ENCODE assay signal across 24 cellular contexts in genomic region chr7:25326466-25327156, GRCh38.
DNase-seq lines count a peak whose midpoint lies in the region; ATAC-seq, FAIRE-seq and TF ChIP-seq lines count a peak whose summit lies in the region.
"Had no signal": no experiment of that assay in that cellular context is flagged by ENCODE, and none has a peak within 500 bp of the region (broad histone marks: within the 10 kb centered on the region; RNA-seq: fewer than 3 reads in every experiment).

No MANE protein-coding gene starts in this region.

- no peak overlapping the region for H3K18ac ChIP-seq in neuronal stem cell (ENCODE audit: low read length)

- TF ChIP-seq CTCF in GM23338 (conservative IDR thresholded peaks at IDR 0.05; ENCODE audit: low read depth in 2 of 2), result no peak
- no peak for TF ChIP-seq CTCF in bronchial epithelial cell (IDR thresholded peaks at IDR 0.05; ENCODE audit: insufficient read depth, low read length, severe bottlenecking)
- TF ChIP-seq CTCF in esophagus muscularis mucosa (IDR thresholded peaks at IDR 0.05), result no peak
- no peak for TF ChIP-seq CTCF in uterus (IDR thresholded peaks at IDR 0.05)

- H4K20me1 ChIP-seq in GM23338 (replicated peaks; ENCODE audit: insufficient read depth), result no peaks in the 10 kb centered on the region
- H4K20me1 ChIP-seq: BLaER1 treated with 17β-estradiol and CSF1 and Interleukin-3, amounts not matched to agents 10 nM and 100 nM had no signal

- H2BK120ac ChIP-seq in neuronal stem cell (ENCODE audit: low read depth, low read length), result no peak overlapping the region

- no peak overlapping the region for H3K9ac ChIP-seq in neuronal stem cell (ENCODE audit: low read depth, low read length, poor library complexity)
- H3K9ac ChIP-seq: BLaER1 treated with 17β-estradiol and CSF1 and Interleukin-3, amounts not matched to agents 10 nM and 100 nM had no signal

- H3K27me3 Mint-ChIP-seq in GM23338 (ENCODE audit: insufficient read depth, low read depth, poor library complexity), result no peaks in the 10 kb centered on the region

- H2BK5ac ChIP-seq in neuronal stem cell (ENCODE audit: low read length), result no peak overlapping the region

- no peaks in the 10 kb centered on the region for H3K36me3 Mint-ChIP-seq in GM23338 (ENCODE audit: low read depth)
- H3K36me3 Mint-ChIP-seq: CD14-positive monocyte; CD8-positive, alpha-beta memory T cell had no signal

- no peaks in the 10 kb centered on the region for H3F3A ChIP-seq in GM23338 (replicated peaks; ENCODE audit: low read depth)

- 90% methylated on average over 19 of the region's 19 CpGs for WGBS in esophagus muscularis mucosa
- WGBS in neuronal stem cell (ENCODE audit: extremely low coverage in 2 of 2, insufficient read length in 2 of 2, insufficient replicate concordance in 1 of 2), 2 donors, result no CpG with 5 or more reads among the region's 19 CpGs

- H3K4me2 ChIP-seq in GM23338 (no peak overlapping the region), neuronal stem cell (ENCODE audit: insufficient read depth, low read length, poor library complexity, severe bottlenecking) (no peak overlapping the region)
- H3K4me2 ChIP-seq: A549; BLaER1 treated with 17β-estradiol and CSF1 and Interleukin-3, amounts not matched to agents 10 nM and 100 nM had no signal

- TF ChIP-seq POLR2A in esophagus muscularis mucosa (IDR thresholded peaks at IDR 0.05; ENCODE audit: low read depth) (no peak), uterus (IDR thresholded peaks at IDR 0.05) (no peak)

- H3K27ac ChIP-seq in GM23338 (ENCODE audit: low read depth) (no peak overlapping the region), esophagus muscularis mucosa (replicated peaks in 1 of 4) (no peak overlapping the region), neuronal stem cell (replicated peaks; ENCODE audit: low read length) (no peak overlapping the region), uterus (no peak overlapping the region)
- H3K27ac ChIP-seq: A549; BLaER1 treated with 17β-estradiol and CSF1 and Interleukin-3, amounts not matched to agents 10 nM and 100 nM had no signal

- H3K4me1 Mint-ChIP-seq in GM23338, result peaks cover 10% of the 10 kb centered on the region
- H3K4me1 Mint-ChIP-seq: CD14-positive monocyte; CD8-positive, alpha-beta memory T cell had no signal

- H3K9me2 ChIP-seq in GM23338 (ENCODE audit: insufficient read depth), result 0 out of 2 replicates have a peak, but pooled peaks cover 9% of the 10 kb centered on the region

- DNase-seq in GM23338 (ENCODE audit: low spot score) (no peak), bronchial epithelial cell (ENCODE audit: low read depth) (no peak), esophagus muscularis mucosa (ENCODE audit: extremely low spot score) (peak; percentile 60), neuronal stem cell (ENCODE audit: low spot score) (no peak), NCI-H1048 (lab: John Stamatoyannopoulos, UW) (no peak), uterus (no peak)
- DNase-seq: 8988T; ACHN; AML-193; BE2C; CD4-positive, alpha-beta T cell; CD8-positive, alpha-beta memory T cell; DMS 273 treated with DMSO at 0.1 percent for 48 hours; DMS79; H7 had no signal

- H3K4me1 ChIP-seq in GM23338 (ENCODE audit: insufficient read depth), result no peaks in the 10 kb centered on the region
- H3K4me1 ChIP-seq in esophagus muscularis mucosa, result no peaks in the 10 kb centered on the region
- peaks cover 0 to 4% of the 10 kb centered on the region in 2 donors for H3K4me1 ChIP-seq in neuronal stem cell (ENCODE audit: control insufficient read depth in 2 of 2, insufficient read depth in 1 of 2, low read depth in 1 of 2, low read length in 2 of 2)
- no peaks in the 10 kb centered on the region for H3K4me1 ChIP-seq in uterus
- H3K4me1 ChIP-seq: A549; BE2C; BLaER1 treated with 17β-estradiol and CSF1 and Interleukin-3, amounts not matched to agents 10 nM and 100 nM had no signal

- H4K8ac ChIP-seq in neuronal stem cell (ENCODE audit: low read depth, low read length), result no peak overlapping the region

- no peaks in the 10 kb centered on the region for H3K27me3 ChIP-seq in GM23338 (ENCODE audit: insufficient read depth)
- peaks cover under 1% of the 10 kb centered on the region for H3K27me3 ChIP-seq in bronchial epithelial cell (ENCODE audit: control insufficient read depth, insufficient read depth, low read length)
- no peaks in the 10 kb centered on the region for H3K27me3 ChIP-seq in esophagus muscularis mucosa
- peaks cover 0 to 5% (median 0%) of the 10 kb centered on the region in 3 experiments for H3K27me3 ChIP-seq in neuronal stem cell (ENCODE audit: control insufficient read depth in 3 of 3, insufficient read depth in 3 of 3, low read depth in 1 of 3, low read length in 3 of 3)
- H3K27me3 ChIP-seq in uterus, result no peaks in the 10 kb centered on the region
- H3K27me3 ChIP-seq: BLaER1 treated with 17β-estradiol and CSF1 and Interleukin-3, amounts not matched to agents 10 nM and 100 nM had no signal

- H3K9me3 Mint-ChIP-seq in GM23338, result no peaks in the 10 kb centered on the region
- H3K9me3 Mint-ChIP-seq: CD4-positive, alpha-beta T cell had no signal

- H3K27ac Mint-ChIP-seq in GM23338, result no peak overlapping the region
- H3K27ac Mint-ChIP-seq: CD14-positive monocyte; CD4-positive, alpha-beta T cell; CD8-positive, alpha-beta memory T cell had no signal

- H3K79me1 ChIP-seq in neuronal stem cell (ENCODE audit: low read depth, low read length), result no peaks in the 10 kb centered on the region

- H3K23ac ChIP-seq in neuronal stem cell (ENCODE audit: low read depth, low read length, poor library complexity), result peak overlapping the region; percentile 25

- H3K79me2 ChIP-seq in GM23338 (replicated peaks; ENCODE audit: insufficient read depth), result no peaks in the 10 kb centered on the region

- no peak overlapping the region for H3K4me3 Mint-ChIP-seq in GM23338
- H3K4me3 Mint-ChIP-seq: CD14-positive monocyte; CD4-positive, alpha-beta T cell; CD8-positive, alpha-beta memory T cell had no signal

- peak overlapping the region; percentile 59; the same call in 1 of the 2 replicates for H2AFZ ChIP-seq in GM23338
- H2AFZ ChIP-seq in neuronal stem cell (ENCODE audit: low read length), result no peak overlapping the region

- peak; percentile 82 for FAIRE-seq in bronchial epithelial cell (lab: Jason Lieb, UNC)
- FAIRE-seq: A549, D721Med, G401.6, H1 had no signal

- H3K14ac ChIP-seq in neuronal stem cell (ENCODE audit: low read length), result no peak overlapping the region

- no peak overlapping the region for H2BK12ac ChIP-seq in neuronal stem cell (ENCODE audit: low read length)

- no peak overlapping the region for H2BK15ac ChIP-seq in neuronal stem cell (ENCODE audit: low read length)

- H2AK5ac ChIP-seq in neuronal stem cell (ENCODE audit: low read depth, low read length), result no peak overlapping the region

- H3K4me3 ChIP-seq in GM23338 (no peak overlapping the region), bronchial epithelial cell (ENCODE audit: low read depth, low read length) (no peak overlapping the region), esophagus muscularis mucosa (no peak overlapping the region), neuronal stem cell (ENCODE audit: low read length in 2 of 2) (no peak overlapping the region), uterus (no peak overlapping the region)
- H3K4me3 ChIP-seq: A549; BLaER1 treated with 17β-estradiol and CSF1 and Interleukin-3, amounts not matched to agents 10 nM and 100 nM had no signal

- H3K9me3 ChIP-seq in esophagus muscularis mucosa (no peaks in the 10 kb centered on the region), neuronal stem cell (replicated peaks in 1 of 2; ENCODE audit: control insufficient read depth in 2 of 2, insufficient read depth in 1 of 2, low read depth in 1 of 2, low read length in 2 of 2) (no peaks in the 10 kb centered on the region), uterus (no peaks in the 10 kb centered on the region)
- H3K9me3 ChIP-seq: A549; BE2C; BLaER1 treated with 17β-estradiol and CSF1 and Interleukin-3, amounts not matched to agents 10 nM and 100 nM had no signal

- no peaks in the 10 kb centered on the region for H3K36me3 ChIP-seq in GM23338 (ENCODE audit: insufficient read depth)
- H3K36me3 ChIP-seq in bronchial epithelial cell (ENCODE audit: control insufficient read depth, insufficient read depth, low read length), result no peaks in the 10 kb centered on the region
- H3K36me3 ChIP-seq in esophagus muscularis mucosa, result no peaks in the 10 kb centered on the region
- no peaks in the 10 kb centered on the region for H3K36me3 ChIP-seq in neuronal stem cell (replicated peaks in 1 of 2; ENCODE audit: control insufficient read depth in 2 of 2, insufficient read depth in 2 of 2, low read length in 2 of 2)
- no peaks in the 10 kb centered on the region for H3K36me3 ChIP-seq in uterus
- H3K36me3 ChIP-seq: BE2C; BLaER1 treated with 17β-estradiol and CSF1 and Interleukin-3, amounts not matched to agents 10 nM and 100 nM had no signal

- no peak for ATAC-seq in GM23338
- ATAC-seq in GM18520 (IDR thresholded peaks at IDR 0.05; ENCODE audit: unreplicated experiment), result no peak
- ATAC-seq in HG03159 (IDR thresholded peaks at IDR 0.05; ENCODE audit: unreplicated experiment), result no peak
- ATAC-seq: A549, HCT116 had no signal

- intact Hi-C loops in esophagus muscularis mucosa (cut with DNase I) (no loop called here), uterus (cut with DNase I; ENCODE audit: low total_unique reads) (no loop called here)

- no peak for TF ChIP-seq EP300 in esophagus muscularis mucosa (IDR thresholded peaks at IDR 0.05)

- no peak overlapping the region for H3K4ac ChIP-seq in neuronal stem cell (ENCODE audit: low read length)

- H4K91ac ChIP-seq in neuronal stem cell (ENCODE audit: low read depth, low read length, poor library complexity), result no peak overlapping the region
